26 cellular contexts compared by ENCODE assay signal in genomic region chr1:3474421-3474820, GRCh38. TPM values are rescaled to one million over a fixed set of nuclear protein-coding genes. Genes with fewer than 3 reads are reported as not detected.
"Had no signal": no experiment of that assay in that cellular context is flagged by ENCODE, and none has a peak within 500 bp of the region (broad histone marks: within the 10 kb centered on the region; RNA-seq: fewer than 3 reads in every experiment).

No MANE protein-coding gene starts in this region.

- H3K9me3 ChIP-seq: neutrophil, pancreas, prostate gland, right atrium auricular region, spleen, stomach, thoracic aorta, thyroid gland, tibial nerve, upper lobe of left lung, vagina had no signal

- H3K27ac ChIP-seq: neural progenitor cell, neutrophil, pancreas, prostate gland, right atrium auricular region, skin epidermis, stomach, thoracic aorta, thyroid gland, upper lobe of left lung, vagina had no signal

- DNase-seq: naive thymus-derived CD4-positive, alpha-beta T cell; natural killer cell; nucleus accumbens; retina; spleen; stimulated activated CD4-positive, alpha-beta T cell treated with anti-CD3 and anti-CD28 coated beads, Interleukin-12 subunit alpha, Interleukin-12 subunit beta, amount 100 ng/mL, for 4 hours; stimulated activated CD4-positive, alpha-beta T cell treated with anti-CD3 and anti-CD28 coated beads, Interleukin-1b, Interleukin-23, amount 100 ng/mL, for 48 hours; stimulated activated CD4-positive, alpha-beta T cell treated with anti-CD3 and anti-CD28 coated beads, Interleukin-4, amount 100 ng/mL, for 1 hour; stimulated activated CD4-positive, alpha-beta T cell treated with anti-CD3 and anti-CD28 coated beads, Interleukin-4, amount 100 ng/mL, for 4 hours; stimulated activated naive B cell treated with anti-CD40 and anti-IgM and Interleukin-4, amounts not matched to agents 10 μg/mL and 1 μg/mL and 100 μg/mL, for 72 hours; stimulated activated naive CD4-positive, alpha-beta T cell treated with Interleukin-2 at 50 U/mL for 16 hours; stomach; thyroid gland; trophoblast cell had no signal

- H3K4me1 ChIP-seq: pancreas, prostate gland, thyroid gland, upper lobe of left lung had no signal

- ATAC-seq: naive thymus-derived CD4-positive, alpha-beta T cell; pancreas; stimulated activated effector memory CD8-positive, alpha-beta T cell treated with anti-CD3 and anti-CD28 coated beads, Interleukin-12 subunit alpha, Interleukin-12 subunit beta, amount 100 ng/mL, for 72 hours had no signal

- H3K36me3 ChIP-seq: neural progenitor cell, neutrophil, prostate gland, right atrium auricular region, spleen, thoracic aorta, vagina had no signal

- H3K27me3 ChIP-seq: neural progenitor cell, neutrophil, pancreas, right atrium auricular region, thyroid gland, tibial nerve, upper lobe of left lung, vagina had no signal

- H3K4me3 ChIP-seq: neural progenitor cell, pancreas, prostate gland, right atrium auricular region, skin epidermis, smooth muscle cell, spleen, stomach, thoracic aorta, thyroid gland, tibial nerve, upper lobe of left lung, vagina had no signal

RNA-seq across cellular contexts. Expression of gene ARHGEF16, which starts 20.0 kb away (rescaled TPM):
- total RNA-seq: natural killer cell had no signal
- polyA plus RNA-seq: naive thymus-derived CD4-positive, alpha-beta T cell had no signal
